In genomic region chr22:24591286-24591830, GRCh38 we compare ENCODE assay signal across 20 cellular contexts. TPM values are rescaled to one million over a fixed set of nuclear protein-coding genes. Genes with fewer than 3 reads are reported as not detected.
DNase-seq lines count a peak whose midpoint lies in the region; ATAC-seq and TF ChIP-seq lines count a peak whose summit lies in the region.
"Had no signal": no experiment of that assay in that cellular context is flagged by ENCODE, and none has a peak within 500 bp of the region (broad histone marks: within the 10 kb centered on the region; RNA-seq: fewer than 3 reads in every experiment).

No MANE protein-coding gene starts in this region.

- H3K4me3 ChIP-seq in endodermal cell (ENCODE audit: low read length) (no peak overlapping the region), osteoblast (ENCODE audit: insufficient read depth, low read length) (no peak overlapping the region)

- no peaks in the 10 kb centered on the region for H3K36me3 ChIP-seq in endodermal cell (ENCODE audit: control insufficient read depth, insufficient read depth, low read length)
- no peaks in the 10 kb centered on the region for H3K36me3 ChIP-seq in osteoblast (ENCODE audit: insufficient read depth, low read length)

- no peak for TF ChIP-seq CTCF in GM20000 (IDR thresholded peaks at IDR 0.05; ENCODE audit: extremely low read depth, missing control alignments)
- TF ChIP-seq CTCF in endodermal cell (conservative IDR thresholded peaks at IDR 0.05): no peak
- no peak for TF ChIP-seq CTCF in osteoblast (IDR thresholded peaks at IDR 0.05; ENCODE audit: extremely low read depth, low read depth, low read length)

- no peaks in the 10 kb centered on the region for H3K27me3 Mint-ChIP-seq in T-helper 17 cell
- no peaks in the 10 kb centered on the region for H3K27me3 Mint-ChIP-seq in endodermal cell (ENCODE audit: insufficient read depth)

- H3K4me1 Mint-ChIP-seq in T-helper 17 cell (peaks cover 5% of the 10 kb centered on the region), endodermal cell (no peaks in the 10 kb centered on the region)

- no peak overlapping the region for H3K27ac ChIP-seq in endodermal cell (ENCODE audit: low read depth, low read length)
- no peak overlapping the region for H3K27ac ChIP-seq in osteoblast (ENCODE audit: low read depth, low read length)
- H3K27ac ChIP-seq: pancreas, PC-9 had no signal

- H4K20me1 ChIP-seq in osteoblast (ENCODE audit: insufficient read depth, low read length): no peaks in the 10 kb centered on the region

- no peaks in the 10 kb centered on the region for H3K36me3 Mint-ChIP-seq in T-helper 17 cell (ENCODE audit: low read depth)
- no peaks in the 10 kb centered on the region for H3K36me3 Mint-ChIP-seq in endodermal cell (ENCODE audit: low read depth)
- H3K36me3 Mint-ChIP-seq: activated CD4-positive, alpha-beta memory T cell treated with anti-CD3 and anti-CD28 coated beads for 36 hours had no signal

- no peaks in the 10 kb centered on the region for H3K9me3 ChIP-seq in T-helper 17 cell (ENCODE audit: control insufficient read depth, low read length, poor library complexity, severe bottlenecking)
- H3K9me3 ChIP-seq in endodermal cell (ENCODE audit: control insufficient read depth, low read length): no peaks in the 10 kb centered on the region
- no peaks in the 10 kb centered on the region for H3K9me3 ChIP-seq in osteoblast (ENCODE audit: low read depth, low read length)
- H3K9me3 ChIP-seq: pancreas, stomach had no signal

- H3K27me3 ChIP-seq in endodermal cell (ENCODE audit: control insufficient read depth, insufficient read depth, low read length, poor library complexity, severe bottlenecking) (no peaks in the 10 kb centered on the region), osteoblast (ENCODE audit: insufficient read depth, low read length) (no peaks in the 10 kb centered on the region)
- H3K27me3 ChIP-seq: pancreas, stomach had no signal

- H3K4me1 ChIP-seq in endodermal cell (ENCODE audit: control insufficient read depth, insufficient read depth, low read length) (no peaks in the 10 kb centered on the region), osteoblast (ENCODE audit: insufficient read depth, low read length) (peaks cover 7% of the 10 kb centered on the region)

- DNase-seq in GM20000 (ENCODE audit: low spot score) (peak; percentile 23), T-helper 17 cell (no peak), endodermal cell (peak; percentile 43), osteoblast (ENCODE audit: insufficient read length, low spot score, missing footprints) (peak; percentile 73), NCI-H2196 treated with DMSO at 0.1 percent for 48 hours (lab: John Stamatoyannopoulos, UW; ENCODE audit: unreplicated experiment) (no peak), dedifferentiated amniotic fluid mesenchymal stem cell (ENCODE audit: extremely low spot score) (no peak), superior temporal gyrus (ENCODE audit: extremely low spot score) (no peak)
- DNase-seq: activated CD4-positive, alpha-beta memory T cell treated with anti-CD3 and anti-CD28 coated beads for 36 hours; activated CD8-positive, alpha-beta memory T cell treated with anti-CD3 and anti-CD28 coated beads, Interleukin-2, amount 50 U/mL, for 4 hours; activated naive CD4-positive, alpha-beta T cell treated with anti-CD3 and anti-CD28 coated beads, Interleukin-2, amount 50 U/mL, for 16 hours; HFFc6; midbrain; naive thymus-derived CD4-positive, alpha-beta T cell; NCI-H526 treated with DMSO at 0.1 percent for 48 hours; PC-9; SIG-M5; stimulated activated CD4-positive, alpha-beta T cell treated with anti-CD3 and anti-CD28 coated beads, Interleukin-2, amount 100 ng/mL, for 24 hours; stomach; trophoblast cell had no signal

- H3K9ac ChIP-seq in endodermal cell (ENCODE audit: extremely low read depth, low read length, poor library complexity, severe bottlenecking): no peak overlapping the region

- no peaks in the 10 kb centered on the region for H3K79me2 ChIP-seq in osteoblast (ENCODE audit: insufficient read depth, low read length)

- no peak overlapping the region for H3K4me2 ChIP-seq in osteoblast (ENCODE audit: insufficient read depth, low read length)

- H2AFZ ChIP-seq in osteoblast (ENCODE audit: low read length): no peak overlapping the region
- H2AFZ ChIP-seq: PC-9 had no signal

- 93 to 98% methylated on average over 5 to 6 of the region's 6 CpGs for WGBS in endodermal cell (ENCODE audit: insufficient coverage in 1 of 2, insufficient read length in 1 of 2), 2 experiments

- H3K4me3 Mint-ChIP-seq in T-helper 17 cell (peak overlapping the region; percentile 21), endodermal cell (peak overlapping the region; percentile 88)

- H3K27ac Mint-ChIP-seq in T-helper 17 cell: no peak overlapping the region
- no peak overlapping the region for H3K27ac Mint-ChIP-seq in endodermal cell
- H3K27ac Mint-ChIP-seq: activated CD4-positive, alpha-beta memory T cell treated with anti-CD3 and anti-CD28 coated beads for 36 hours; HFFc6; naive thymus-derived CD4-positive, alpha-beta T cell had no signal

- no peak for ATAC-seq in T-helper 17 cell
- ATAC-seq: naive thymus-derived CD4-positive, alpha-beta T cell; pancreas had no signal

- no peaks in the 10 kb centered on the region for H3K9me3 Mint-ChIP-seq in endodermal cell
- H3K9me3 Mint-ChIP-seq: activated CD4-positive, alpha-beta memory T cell treated with anti-CD3 and anti-CD28 coated beads for 36 hours; HFFc6; naive thymus-derived CD4-positive, alpha-beta T cell had no signal

RNA-seq across cellular contexts. Expression of gene LRRC75B, which starts 1.5 kb away (rescaled TPM):
- total RNA-seq in T-helper 17 cell (under 1 TPM in 1 of 2 donors, not detected in 1; 0.40 TPM), endodermal cell (10 to 100 TPM; 27.4 to 31.2 TPM), osteoblast (5.1 and 8.5 TPM in 2 replicates)
- 30.7 TPM for polyA plus RNA-seq in endodermal cell (2013, experiment 1 of 2)
- 24.6 TPM for polyA plus RNA-seq in endodermal cell (2013, experiment 2 of 2)
- polyA plus RNA-seq: naive thymus-derived CD4-positive, alpha-beta T cell had no signal

RNA-seq across cellular contexts. Expression of gene GGT1, which starts 11.6 kb away (rescaled TPM):
- total RNA-seq in T-helper 17 cell (10 to 100 TPM; 20.1 to 54.3 TPM), endodermal cell (10 to 100 TPM; 22.4 to 52.8 TPM), osteoblast (0.36 and 0.59 TPM in 2 replicates)
- polyA plus RNA-seq in endodermal cell (2013, experiment 1 of 2): 6.2 TPM
- 6.4 TPM for polyA plus RNA-seq in endodermal cell (2013, experiment 2 of 2)

RNA-seq across cellular contexts. Expression of gene SNRPD3, which starts 35.6 kb away (rescaled TPM):
- total RNA-seq in T-helper 17 cell (10 to 100 TPM; 35.2 to 41.2 TPM), endodermal cell (100 to 1,000 TPM; 158 to 180 TPM), osteoblast (51.9 and 57.5 TPM in 2 replicates)
- 174 TPM for polyA plus RNA-seq in endodermal cell (2013, experiment 1 of 2)
- 166 TPM for polyA plus RNA-seq in endodermal cell (2013, experiment 2 of 2)

RNA-seq across cellular contexts. Expression of gene GUCD1, which starts 36.4 kb away (rescaled TPM):
- total RNA-seq in T-helper 17 cell: 10 to 100 TPM; 58.4 to 96.3 TPM
- 10 to 100 TPM; 64.7 to 73.6 TPM for total RNA-seq in endodermal cell
- 38.1 TPM for polyA plus RNA-seq in endodermal cell (2013, experiment 1 of 2)
- 44.2 TPM for polyA plus RNA-seq in endodermal cell (2013, experiment 2 of 2)
- total RNA-seq in osteoblast: 146 and 155 TPM in 2 replicates

Comparison
In these comparisons a context has a peak if more than half of its experiments do, and no peak if none do; other contexts are left out.
1. DNase-seq: peak in GM20000 (single experiment), endodermal cell (single experiment) and osteoblast (single experiment); none in T-helper 17 cell (0 of 3), NCI-H2196 treated with DMSO at 0.1 percent for 48 hours (single experiment), dedifferentiated amniotic fluid mesenchymal stem cell (single experiment) and superior temporal gyrus (single experiment).
2. RNA of gene GGT1, which starts 11.6 kb away (total RNA-seq): 20.1 to 54.3 TPM in T-helper 17 cell and 22.4 to 52.8 TPM in endodermal cell; 0.36 to 0.59 TPM in osteoblast; every median in the first group is over 10 times any median in the second.